Comparison of ENCODE assay signal across 4 cellular contexts in genomic region chr13:108656742-108657141, GRCh38.
TF ChIP-seq lines count a peak whose summit lies in the region.

No MANE protein-coding gene starts in this region.

TF ChIP-seq in HepG2, 621 proteins besides CTCF, POLR2A, EP300 and RAD21:
- peak; percentile 45 for TF ChIP-seq MAFF (IDR thresholded peaks at IDR 0.05; ENCODE audit: low read depth, low read length)
- TF ChIP-seq MAFK (conservative IDR thresholded peaks at IDR 0.05 in 1 of 2, IDR thresholded peaks at IDR 0.05 in 1 of 2; ENCODE audit: low read length in 2 of 2) = peak; percentile 18 to 49; a peak in 2 of 4 replicates
- no peak for TF ChIP-seq GATA4 (IDR thresholded peaks at IDR 0.05; ENCODE audit: borderline replicate concordance, low read depth)
TF ChIP-seq in HepG2: peak in this region for 2.

TF ChIP-seq in A549, 52 proteins besides CTCF, POLR2A, EP300 and RAD21:
- TF ChIP-seq MAFK (IDR thresholded peaks at IDR 0.05; ENCODE audit: partially characterized antibody) = peak; percentile 59
- TF ChIP-seq EHMT2 (IDR thresholded peaks at IDR 0.05; ENCODE audit: low read depth) = no peak
- no peak for TF ChIP-seq HOXB13 (CRISPR knock-in tag; IDR thresholded peaks at IDR 0.05; ENCODE audit: low read depth)
- no peak for TF ChIP-seq CHD4 (IDR thresholded peaks at IDR 0.05; ENCODE audit: borderline replicate concordance)
- TF ChIP-seq HDAC2 (IDR thresholded peaks at IDR 0.05) = no peak
- no peak for TF ChIP-seq HMGXB4 (CRISPR knock-in tag; IDR thresholded peaks at IDR 0.05; ENCODE audit: borderline replicate concordance)
- TF ChIP-seq RCOR1 (IDR thresholded peaks at IDR 0.05; ENCODE audit: low read depth, low read length) = no peak

TF ChIP-seq in IMR-90, 13 proteins besides CTCF, POLR2A, EP300 and RAD21:
- TF ChIP-seq ELK1 (IDR thresholded peaks at IDR 0.05; ENCODE audit: borderline replicate concordance, low read depth, low read length) (no peak), MAFK (IDR thresholded peaks at IDR 0.05; ENCODE audit: low read depth, low read length) (peak; percentile 52)

TF ChIP-seq in K562, 482 proteins besides CTCF, POLR2A, EP300 and RAD21:
- no peak for TF ChIP-seq ILF3 (IDR thresholded peaks at IDR 0.05; ENCODE audit: borderline replicate concordance)
- TF ChIP-seq DMBX1 (CRISPR knock-in tag; IDR thresholded peaks at IDR 0.05; ENCODE audit: borderline replicate concordance) = no peak
- TF ChIP-seq ZNF212 (CRISPR knock-in tag; IDR thresholded peaks at IDR 0.05) = no peak
- no peak for TF ChIP-seq ZNF766 (CRISPR knock-in tag; conservative IDR thresholded peaks at IDR 0.05)
- no peak for TF ChIP-seq PCBP1 (IDR thresholded peaks at IDR 0.05; ENCODE audit: low read depth, low read length, poor library complexity, severe bottlenecking)
- TF ChIP-seq MAX (CRISPR knock-in tag; IDR thresholded peaks at IDR 0.05) = no peak
- TF ChIP-seq SIN3A (IDR thresholded peaks at IDR 0.05; ENCODE audit: borderline replicate concordance in 2 of 2, control insufficient read depth in 1 of 2, low read depth in 2 of 2, low read length in 2 of 2) = no peak
- TF ChIP-seq KDM2B (CRISPR knock-in tag; IDR thresholded peaks at IDR 0.05) = no peak
- TF ChIP-seq RBM34 (IDR thresholded peaks at IDR 0.05; ENCODE audit: borderline replicate concordance, insufficient read depth, low read length) = no peak
- no peak for TF ChIP-seq ZNF449 (CRISPR knock-in tag; IDR thresholded peaks at IDR 0.05)
- no peak for TF ChIP-seq ZNF76 (CRISPR knock-in tag; IDR thresholded peaks at IDR 0.05; ENCODE audit: borderline replicate concordance)
- TF ChIP-seq ZNF780A (CRISPR knock-in tag; IDR thresholded peaks at IDR 0.05) = no peak
- TF ChIP-seq MLX (CRISPR knock-in tag; conservative IDR thresholded peaks at IDR 0.05) = no peak
- TF ChIP-seq C11orf30 (IDR thresholded peaks at IDR 0.05; ENCODE audit: low read depth) = peak; percentile 42; the same call in 1 of the 2 replicates
- TF ChIP-seq EHMT2 (IDR thresholded peaks at IDR 0.05) = no peak
- 0 out of 2 replicates have a peak, but pooled peaks have one; percentile 25 for TF ChIP-seq MAFG (tag; conservative IDR thresholded peaks at IDR 0.05)
- TF ChIP-seq BMI1 (IDR thresholded peaks at IDR 0.05; ENCODE audit: low read length) = no peak
- TF ChIP-seq MAFK (IDR thresholded peaks at IDR 0.05; ENCODE audit: low read length) = 0 out of 2 replicates have a peak, but pooled peaks have one; percentile 16
- TF ChIP-seq ZNF232 (CRISPR knock-in tag; IDR thresholded peaks at IDR 0.05) = no peak
- no peak for TF ChIP-seq SNAPC5 (CRISPR knock-in tag; IDR thresholded peaks at IDR 0.05)
- no peak for TF ChIP-seq MNT (conservative IDR thresholded peaks at IDR 0.05)
- TF ChIP-seq HDAC8 (tag; IDR thresholded peaks at IDR 0.05) = no peak
- no peak for TF ChIP-seq ZBTB8A (IDR thresholded peaks at IDR 0.05; ENCODE audit: partially characterized antibody)
- peak; percentile 52 for TF ChIP-seq ZNF316 (IDR thresholded peaks at IDR 0.05)
